8 cellular contexts compared by ENCODE assay signal in the genomic region with DNA sequence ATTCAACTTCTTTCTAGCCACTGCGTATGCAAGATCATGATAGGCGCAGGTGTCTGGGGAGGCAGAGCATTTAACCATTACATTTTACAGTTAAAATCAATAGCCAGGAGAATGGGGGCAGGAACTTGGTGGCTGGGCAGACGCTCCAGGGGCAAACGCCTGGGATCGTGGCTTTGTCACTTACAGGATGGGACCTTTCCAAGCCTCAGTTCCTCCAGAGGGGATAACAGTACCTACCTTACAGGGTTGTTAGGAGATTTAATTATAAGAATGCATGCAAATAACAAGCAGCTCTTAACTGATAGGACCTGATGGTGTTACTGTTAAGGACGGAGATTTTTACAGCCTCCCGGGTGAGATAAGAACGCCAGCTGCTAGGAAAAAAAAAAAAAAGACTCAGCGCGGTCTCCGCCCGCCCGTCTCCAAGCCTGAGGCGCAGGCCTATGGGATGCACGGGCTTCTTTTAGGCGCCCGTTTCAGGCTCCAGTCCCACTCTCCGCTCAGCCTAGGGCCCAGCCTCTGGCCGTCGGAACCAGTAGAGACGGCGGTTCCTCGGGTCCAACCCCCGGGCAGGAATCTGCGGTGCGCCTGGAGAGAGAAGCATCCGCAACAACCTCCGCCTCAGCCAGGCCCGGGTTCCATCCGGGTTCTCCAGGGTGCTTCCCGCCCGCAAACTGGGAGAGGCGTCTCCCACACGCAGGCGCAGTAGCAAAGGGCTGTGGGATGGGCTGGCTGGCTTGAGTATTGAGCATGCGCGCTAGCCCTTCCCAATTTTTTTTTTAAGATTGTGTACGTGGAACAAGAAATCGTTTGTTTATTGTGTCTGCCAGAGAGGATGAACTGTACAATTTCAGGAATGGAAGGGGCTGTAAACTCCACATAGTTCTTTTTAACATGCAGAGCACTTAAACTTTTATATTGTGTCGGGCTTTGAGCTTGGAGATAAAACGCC. TPM values are rescaled to one million over a fixed set of nuclear protein-coding genes. Genes with fewer than 3 reads are reported as not detected.
A peak's percentile ranks its signal among the peaks of the same experiment; 100 is the strongest.
DNase-seq lines count a peak whose midpoint lies in the region; ATAC-seq and TF ChIP-seq lines count a peak whose summit lies in the region.

Gene FAM200C (minus strand): TSS at position 653 of the 952 bp plus-strand sequence. CDS start 4,564 bp downstream, outside the sequence.

- TF ChIP-seq CTCF in PC-9 (conservative IDR thresholded peaks at IDR 0.05) (no peak), esophagus muscularis mucosa (IDR thresholded peaks at IDR 0.05) (no peak)

- POLR2A ChIA-PET in PC-9 (lab: Charles Lee; ENCODE audit: unreplicated experiment): interaction anchor here (0.6 kb wide), 4 partner anchors 234 to 1001 kb away, joined by 5 to 8 read pairs (median 6); no protein-coding TSS in a partner anchor

- no peak for TF ChIP-seq EP300 in esophagus muscularis mucosa (IDR thresholded peaks at IDR 0.05)

- whole genome bisulfite sequencing in esophagus muscularis mucosa: 1% methylated on average over 16 of the region's 41 CpGs

- ATAC-seq in GM21786 (IDR thresholded peaks at IDR 0.05; ENCODE audit: unreplicated experiment): peak; percentile 90

- TSS peak; percentile 59 for BruUV-seq in PC-9 (replicated peaks; lab: Mats Ljungman, UMichigan)

- H3K4me2 ChIP-seq in PC-9: peak within 1 kb of the TSS; percentile 74

- peak; percentile 81 for DNase-seq in DMS79 treated with DMSO at 0.1 percent for 48 hours (lab: John Stamatoyannopoulos, UW)
- DNase-seq in KG1 (lab: John Stamatoyannopoulos, UW): peak; percentile 34
- DNase-seq in PC-9: peak; percentile 82 to 92
- peak; percentile 83 for DNase-seq in activated T-cell treated with anti-CD3 and anti-CD28 coated beads, Interleukin-2, amount 50 U/mL, for 48 hours
- DNase-seq in esophagus muscularis mucosa (ENCODE audit: extremely low spot score): peak; percentile 94
- DNase-seq in myocyte (ENCODE audit: low read depth): peak; percentile 96
- peak; percentile 36 to 57 for DNase-seq in stimulated activated CD8-positive, alpha-beta memory T cell treated with anti-CD3 and anti-CD28 coated beads, Interleukin-7, amount 100 ng/mL, for 4 hours (ENCODE audit: low read depth in 2 of 2)

- H4K20me1 ChIP-seq in PC-9 (ENCODE audit: insufficient read depth): no peaks in the 10 kb centered on the region

- no peaks in the 10 kb centered on the region for H3K27me3 ChIP-seq in PC-9 (ENCODE audit: insufficient read depth, low read depth)
- no peaks in the 10 kb centered on the region for H3K27me3 ChIP-seq in esophagus muscularis mucosa

- H3K27ac ChIP-seq in PC-9 (peak within 1 kb of the TSS; percentile 38), esophagus muscularis mucosa (replicated peaks in 1 of 4) (peak within 1 kb of the TSS; percentile 84 to 93 (median 88))

- peak within 1 kb of the TSS; percentile 82 for H2AFZ ChIP-seq in PC-9

- intact Hi-C loops in PC-9 (cut with micrococcal nuclease; ENCODE audit: unreplicated experiment): loop anchor here (2.0 to 10.0 kb wide), 4 partner anchors 19 to 1237 kb away; partner anchors contain the start of gene SLU7
- intact Hi-C loops in esophagus muscularis mucosa (cut with DNase I): loop anchor here (10.0 kb wide), 1 partner anchor 285 kb away; the partner anchor contains the start of gene PWWP2A

- no peaks in the 10 kb centered on the region for H3K9me2 ChIP-seq in PC-9 (ENCODE audit: insufficient read depth)

- no peaks in the 10 kb centered on the region for H3K9me3 ChIP-seq in PC-9 (ENCODE audit: insufficient read depth, low read depth)
- no peaks in the 10 kb centered on the region for H3K9me3 ChIP-seq in esophagus muscularis mucosa

- H3K4me3 ChIP-seq in PC-9 (peak within 1 kb of the TSS; percentile 60), esophagus muscularis mucosa (peak within 1 kb of the TSS; percentile 54 to 83 (median 76))

- H3K36me3 ChIP-seq in PC-9 (ENCODE audit: low read depth) (peaks cover 11% of the 10 kb centered on the region; the same call in 1 of the 2 replicates), esophagus muscularis mucosa (peaks cover 29 to 43% (median 33%) of the 10 kb centered on the region in 4 donors)

- TF ChIP-seq POLR2A in esophagus muscularis mucosa (IDR thresholded peaks at IDR 0.05; ENCODE audit: low read depth): peak; percentile 81

- H3K4me1 ChIP-seq in PC-9 (replicated peaks; ENCODE audit: insufficient read depth): peaks cover 11% of the 10 kb centered on the region
- peaks cover 15 to 43% (median 37%) of the 10 kb centered on the region in 4 donors for H3K4me1 ChIP-seq in esophagus muscularis mucosa

- H3K79me2 ChIP-seq in PC-9 (ENCODE audit: low read depth): peaks cover 25% of the 10 kb centered on the region

- H3F3A ChIP-seq in PC-9 (ENCODE audit: insufficient read depth, low read depth): peaks cover 19% of the 10 kb centered on the region; the same call in 1 of the 2 replicates

- CTCF ChIA-PET in PC-9 (lab: Charles Lee): interaction anchor here (0.5 to 1.4 kb wide), 3 partner anchors 109 to 378 kb away, joined by 3 to 9 read pairs (median 4); no protein-coding TSS in a partner anchor

RNA-seq across cellular contexts. Expression of gene FAM200C, which starts in this region (rescaled TPM):
- total RNA-seq in PC-9 (2021) (8.6 and 10.5 TPM in 2 replicates), esophagus muscularis mucosa (1 to 10 TPM; 3.0 to 9.6 (median 5.8) TPM), myocyte (6.7 and 7.8 TPM in 2 replicates)
- 3.5 TPM for polyA plus RNA-seq in myocyte (2012)

Comparison
In these comparisons a context has a peak if more than half of its experiments do, and no peak if none do; other contexts are left out.
1. Peak in every context shown above with its lines: DNase-seq, ATAC-seq, H3K4me3 ChIP-seq and H3K27ac ChIP-seq.
2. DNase-seq: peak in every context shown above with its lines; median percentile 96 in myocyte; 94 in esophagus muscularis mucosa; 87 in PC-9; 83 in activated T-cell treated with anti-CD3 and anti-CD28 coated beads, Interleukin-2, amount 50 U/mL, for 48 hours; 81 in DMS79 treated with DMSO at 0.1 percent for 48 hours; 46 in stimulated activated CD8-positive, alpha-beta memory T cell treated with anti-CD3 and anti-CD28 coated beads, Interleukin-7, amount 100 ng/mL, for 4 hours; 34 in KG1.